Comparison of ENCODE assay signal across 8 cellular contexts in the genomic region with DNA sequence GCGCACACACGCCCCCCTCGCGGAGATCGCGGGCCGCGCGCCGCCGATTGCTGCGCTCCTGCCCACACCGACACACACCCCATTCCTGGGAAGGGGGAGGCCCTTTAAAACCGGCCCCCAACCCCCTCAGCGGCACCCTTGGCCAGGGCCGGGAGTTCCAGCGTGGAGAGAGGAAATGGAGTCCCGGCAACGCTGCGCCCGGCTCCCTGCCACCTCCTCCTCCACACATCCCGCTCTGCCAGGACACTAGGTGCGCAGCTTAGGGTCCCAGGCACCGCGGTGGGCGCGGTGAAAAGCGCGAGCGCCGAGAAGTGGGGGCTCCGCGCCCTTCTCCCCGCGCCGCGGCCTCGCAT. TPM values are rescaled to one million over a fixed set of nuclear protein-coding genes. Genes with fewer than 3 reads are reported as not detected.
DNase-seq lines count a peak whose midpoint lies in the region; ATAC-seq and TF ChIP-seq lines count a peak whose summit lies in the region.

No MANE protein-coding gene starts in this region.

- H3K79me2 ChIP-seq in DOHH2 (ENCODE audit: control insufficient read depth, low read length) (no peaks in the 10 kb centered on the region), KMS-11 (ENCODE audit: insufficient read depth, low read depth) (no peaks in the 10 kb centered on the region; the same call in 1 of the 2 replicates)

- peaks cover 41% of the 10 kb centered on the region for H3K27me3 ChIP-seq in DOHH2 (ENCODE audit: control insufficient read depth, low read length)
- H3K27me3 ChIP-seq in KMS-11 (ENCODE audit: insufficient read depth, low read depth) = no peaks in the 10 kb centered on the region
- no peaks in the 10 kb centered on the region for H3K27me3 ChIP-seq in colonic mucosa
- H3K27me3 ChIP-seq in mucosa of stomach (ENCODE audit: control insufficient read depth, insufficient read depth, low read length) = no peaks in the 10 kb centered on the region

- peak overlapping the region; percentile 64 for H3K4me3 ChIP-seq in DOHH2 (ENCODE audit: low read length)
- H3K4me3 ChIP-seq in KMS-11 (IDR thresholded peaks at IDR 0.05; ENCODE audit: insufficient read depth, low read depth, low read length) = no peak overlapping the region
- H3K4me3 ChIP-seq in colonic mucosa = peak overlapping the region; percentile 97
- H3K4me3 ChIP-seq in mucosa of stomach (ENCODE audit: low read length) = peak overlapping the region; percentile 98

- H3K9me2 ChIP-seq in DOHH2 (replicated peaks; ENCODE audit: control insufficient read depth, low read length) = no peaks in the 10 kb centered on the region

- no peak for TF ChIP-seq CTCF in DOHH2 (IDR thresholded peaks at IDR 0.05; ENCODE audit: low read depth, low read length, poor library complexity, severe bottlenecking)
- TF ChIP-seq CTCF in KMS-11 (conservative IDR thresholded peaks at IDR 0.05; ENCODE audit: low read depth, low read length) = no peak
- TF ChIP-seq CTCF in colonic mucosa (IDR thresholded peaks at IDR 0.05) = no peak

- H3F3A ChIP-seq in DOHH2 (ENCODE audit: control insufficient read depth, insufficient read depth) = no peaks in the 10 kb centered on the region

- H3K4me1 ChIP-seq in DOHH2 (ENCODE audit: control insufficient read depth, low read length) = peaks cover 19% of the 10 kb centered on the region
- peaks cover 22% of the 10 kb centered on the region for H3K4me1 ChIP-seq in KMS-11 (ENCODE audit: low read depth, poor library complexity, severe bottlenecking)
- H3K4me1 ChIP-seq in colonic mucosa = peaks cover 7% of the 10 kb centered on the region
- H3K4me1 ChIP-seq in mucosa of stomach (ENCODE audit: control insufficient read depth, insufficient read depth, low read length) = peaks cover 40% of the 10 kb centered on the region

- DNase-seq in colonic mucosa = peak; percentile 60
- DNase-seq in cerebellar nuclear complex (lab: John Stamatoyannopoulos, UW) = no peak
- no peak for DNase-seq in occipital lobe (lab: John Stamatoyannopoulos, UW)
- no peak for DNase-seq in 8988T

- H3K9ac ChIP-seq in KMS-11 (peak overlapping the region; percentile 81), colonic mucosa (ENCODE audit: low read depth in 2 of 2, low read length in 2 of 2) (peak overlapping the region; percentile 100), mucosa of stomach (ENCODE audit: low read length) (peak overlapping the region; percentile 99)

- intact Hi-C loops in colonic mucosa (cut with DNase I) = loop anchor here (5.0 kb wide), 2 partner anchors 54 to 56 kb away; no protein-coding TSS in a partner anchor

- H3K36me3 ChIP-seq in DOHH2 (ENCODE audit: control insufficient read depth, low read length) = no peaks in the 10 kb centered on the region
- H3K36me3 ChIP-seq in KMS-11 (ENCODE audit: insufficient read depth) = no peaks in the 10 kb centered on the region
- no peaks in the 10 kb centered on the region for H3K36me3 ChIP-seq in colonic mucosa
- no peaks in the 10 kb centered on the region for H3K36me3 ChIP-seq in mucosa of stomach (ENCODE audit: control insufficient read depth, insufficient read depth, low read length)

- H4K20me1 ChIP-seq in DOHH2 (ENCODE audit: control insufficient read depth, insufficient read depth, low read depth, low read length) = no peaks in the 10 kb centered on the region
- H4K20me1 ChIP-seq in KMS-11 (ENCODE audit: insufficient read depth) = no peaks in the 10 kb centered on the region

- peak; percentile 19 for ATAC-seq in GM21447 (IDR thresholded peaks at IDR 0.05; ENCODE audit: unreplicated experiment)

- H3K27ac ChIP-seq in DOHH2 (ENCODE audit: low read depth, low read length) (no peak overlapping the region), KMS-11 (peak overlapping the region; percentile 45; the same call in 1 of the 2 replicates), colonic mucosa (peak overlapping the region; percentile 98)

- H3K4me2 ChIP-seq in DOHH2 (ENCODE audit: low read length) (peak overlapping the region; percentile 78), KMS-11 (peak overlapping the region; percentile 92)

- H2AFZ ChIP-seq in KMS-11 (ENCODE audit: low read depth) = peak overlapping the region; percentile 71

- H3K9me3 ChIP-seq in DOHH2 (ENCODE audit: control insufficient read depth, insufficient read depth, low read length) (no peaks in the 10 kb centered on the region), colonic mucosa (no peaks in the 10 kb centered on the region), mucosa of stomach (ENCODE audit: control insufficient read depth, low read length) (no peaks in the 10 kb centered on the region)

RNA-seq across cellular contexts. Expression of gene CDC42EP4, which starts 0.4 kb away (rescaled TPM):
- total RNA-seq in colonic mucosa (10 to 100 TPM; 52.8 to 65.3 TPM), occipital lobe (84.2 TPM)

RNA-seq across cellular contexts. Expression of gene CPSF4L, which starts 49.7 kb away (rescaled TPM):
- total RNA-seq in colonic mucosa = not detected
- total RNA-seq in occipital lobe = not detected
